Comparison of ENCODE assay signal across 24 cellular contexts in genomic region chr3:122936986-122937385, GRCh38.
"Had no signal": no experiment of that assay in that cellular context is flagged by ENCODE, and none has a peak within 500 bp of the region (broad histone marks: within the 10 kb centered on the region; RNA-seq: fewer than 3 reads in every experiment).

No MANE protein-coding gene starts in this region.

- H3K9me3 ChIP-seq: breast epithelium, esophagus squamous epithelium, gastrocnemius medialis, neutrophil, ovary, prostate gland, suprapubic skin, tibial artery had no signal

- ATAC-seq: activated CD8-positive, alpha-beta T cell treated with anti-CD3 and anti-CD28 coated beads for 36 hours; activated naive CD8-positive, alpha-beta T cell treated with anti-CD3 and anti-CD28 coated beads, Interleukin-2, amount 50 U/mL, for 24 hours; activated T-cell treated with anti-CD3 and anti-CD28 coated beads, Interleukin-2, amount 50 U/mL, for 4 hours; activated T-helper 17 cell treated with anti-CD3 and anti-CD28 coated beads, Interleukin-2, amount 50 U/mL, for 72 hours; gastrocnemius medialis; left cardiac atrium; T-helper 17 cell had no signal

- H3K27ac ChIP-seq: breast epithelium, epithelial cell of prostate, esophagus squamous epithelium, gastrocnemius medialis, hepatocyte, neutrophil, ovary, prostate gland, tibial artery had no signal

- DNase-seq: activated CD4-positive, alpha-beta T cell treated with anti-CD3 and anti-CD28 coated beads, Interleukin-2, amount 10 ng/mL, durations not matched to agents 24 days and 14 days; activated CD4-positive, CD25-positive, alpha-beta regulatory T cell treated with anti-CD3 and anti-CD28 coated beads, Interleukin-2, amount 50 U/mL, for 72 hours; activated CD8-positive, alpha-beta T cell treated with anti-CD3 and anti-CD28 coated beads for 36 hours; activated naive CD8-positive, alpha-beta T cell treated with anti-CD3 and anti-CD28 coated beads, Interleukin-2, amount 50 U/mL, for 24 hours; activated T-cell treated with anti-CD3 and anti-CD28 coated beads, Interleukin-2, amount 50 U/mL, for 4 hours; effector CD4-positive, alpha-beta T cell; esophagus squamous epithelium; gastrocnemius medialis; glutamatergic neuron; left cardiac atrium; naive B cell; nephron progenitor cell; ovary; stimulated activated naive CD4-positive, alpha-beta T cell; T-helper 17 cell; T1000; tibial artery had no signal

- H3K36me3 ChIP-seq: breast epithelium, esophagus squamous epithelium, gastrocnemius medialis, neutrophil, ovary, prostate gland, suprapubic skin, tibial artery had no signal

- H3K79me2 ChIP-seq: hepatocyte had no signal

- H2AFZ ChIP-seq: hepatocyte had no signal

- H3K4me3 ChIP-seq: breast epithelium, esophagus squamous epithelium, gastrocnemius medialis, hepatocyte, ovary, prostate gland, suprapubic skin, tibial artery had no signal

- H3K4me2 ChIP-seq: hepatocyte had no signal

- H3K4me1 ChIP-seq: breast epithelium, gastrocnemius medialis, prostate gland, tibial artery had no signal

- H3K27me3 ChIP-seq: breast epithelium, gastrocnemius medialis, hepatocyte, neutrophil, ovary, suprapubic skin, tibial artery had no signal
